Comparison of ENCODE assay signal across 20 cellular contexts in the genomic region with DNA sequence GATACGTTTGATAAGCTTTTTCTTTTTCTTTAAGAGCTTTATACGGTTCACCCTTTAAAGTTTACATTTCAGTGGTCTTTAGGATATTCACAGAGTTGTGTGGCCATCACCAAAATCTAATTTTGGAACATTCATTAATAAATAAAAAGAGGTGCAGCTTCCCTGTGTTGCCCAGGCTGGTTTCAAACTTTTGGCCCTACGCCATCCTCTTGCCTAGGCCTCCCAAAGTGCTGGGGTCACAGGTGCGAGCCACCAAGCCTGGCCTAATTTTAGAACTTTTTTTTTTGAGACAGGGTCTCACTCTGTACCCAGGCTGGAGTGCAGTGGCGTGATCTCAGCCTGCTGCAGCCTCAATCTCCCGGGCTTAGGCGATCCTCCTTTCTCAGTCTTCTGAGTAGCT.
"Had no signal": no experiment of that assay in that cellular context is flagged by ENCODE, and none has a peak within 500 bp of the region (broad histone marks: within the 10 kb centered on the region; RNA-seq: fewer than 3 reads in every experiment).

No MANE protein-coding gene starts in this region.

- H3K4me3 Mint-ChIP-seq: activated CD4-positive, alpha-beta T cell treated with anti-CD3 and anti-CD28 coated beads, Interleukin-2, amount 10 ng/mL, durations not matched to agents 24 days and 14 days; activated CD8-positive, alpha-beta T cell treated with anti-CD3 and anti-CD28 coated beads for 36 hours; activated naive CD8-positive, alpha-beta T cell; activated T-cell treated with anti-CD3 and anti-CD28 coated beads, Interleukin-2, amount 50 U/mL, for 72 hours; mesothelial cell of epicardium; naive B cell; T-helper 1 cell treated with Interleukin-12 subunit alpha and Interleukin-12 subunit beta and Interleukin-4 antibody, amounts not matched to agents 30 μg/mL and 1 μg/mL, for 36 hours had no signal

- H3K27me3 Mint-ChIP-seq: activated CD4-positive, alpha-beta T cell treated with anti-CD3 and anti-CD28 coated beads, Interleukin-2, amount 10 ng/mL, durations not matched to agents 24 days and 14 days; activated CD8-positive, alpha-beta T cell treated with anti-CD3 and anti-CD28 coated beads for 36 hours; activated naive CD8-positive, alpha-beta T cell; naive B cell had no signal

- DNase-seq: activated CD4-positive, alpha-beta T cell treated with anti-CD3 and anti-CD28 coated beads, Interleukin-2, amount 10 ng/mL, durations not matched to agents 24 days and 14 days; activated CD4-positive, CD25-positive, alpha-beta regulatory T cell treated with anti-CD3 and anti-CD28 coated beads, Interleukin-2, amount 50 U/mL, for 72 hours; activated CD8-positive, alpha-beta T cell treated with anti-CD3 and anti-CD28 coated beads for 36 hours; activated naive CD4-positive, alpha-beta T cell treated with Interleukin-2 at 50 U/mL for 16 hours; activated T-cell treated with anti-CD3 and anti-CD28 coated beads, Interleukin-2, amount 50 U/mL, for 72 hours; anterior cingulate cortex; cerebellar nuclear complex; effector memory CD4-positive, alpha-beta T cell; left lung; naive B cell; stimulated activated naive CD4-positive, alpha-beta T cell treated with Interleukin-2 at 50 U/mL for 16 hours; SW 1271; T1000 had no signal

- H3K27ac Mint-ChIP-seq: activated CD8-positive, alpha-beta T cell treated with anti-CD3 and anti-CD28 coated beads for 36 hours; activated naive CD8-positive, alpha-beta T cell; activated T-cell treated with anti-CD3 and anti-CD28 coated beads, Interleukin-2, amount 50 U/mL, for 72 hours; mesothelial cell of epicardium had no signal

- H3K27ac ChIP-seq: coronary artery, dorsolateral prefrontal cortex, left lung had no signal

- H3K27me3 ChIP-seq: dorsolateral prefrontal cortex, left lung, right atrium auricular region, tibial nerve had no signal

- H3K9me3 ChIP-seq: left lung, right atrium auricular region, tibial nerve had no signal

- ATAC-seq: activated CD8-positive, alpha-beta T cell treated with anti-CD3 and anti-CD28 coated beads for 36 hours; activated T-cell treated with anti-CD3 and anti-CD28 coated beads, Interleukin-2, amount 50 U/mL, for 72 hours; left lung had no signal

- H3K9me3 Mint-ChIP-seq: activated CD4-positive, alpha-beta T cell treated with anti-CD3 and anti-CD28 coated beads, Interleukin-2, amount 10 ng/mL, durations not matched to agents 24 days and 14 days; activated CD8-positive, alpha-beta T cell treated with anti-CD3 and anti-CD28 coated beads for 36 hours; activated T-cell treated with anti-CD3 and anti-CD28 coated beads, Interleukin-2, amount 50 U/mL, for 72 hours; naive B cell; T-helper 1 cell treated with Interleukin-12 subunit alpha and Interleukin-12 subunit beta and Interleukin-4 antibody, amounts not matched to agents 30 μg/mL and 1 μg/mL, for 36 hours had no signal

- H3K4me3 ChIP-seq: coronary artery, dorsolateral prefrontal cortex, left lung, right atrium auricular region, tibial nerve had no signal
